ENCODE assay signal across 8 cellular contexts in the genomic region with DNA sequence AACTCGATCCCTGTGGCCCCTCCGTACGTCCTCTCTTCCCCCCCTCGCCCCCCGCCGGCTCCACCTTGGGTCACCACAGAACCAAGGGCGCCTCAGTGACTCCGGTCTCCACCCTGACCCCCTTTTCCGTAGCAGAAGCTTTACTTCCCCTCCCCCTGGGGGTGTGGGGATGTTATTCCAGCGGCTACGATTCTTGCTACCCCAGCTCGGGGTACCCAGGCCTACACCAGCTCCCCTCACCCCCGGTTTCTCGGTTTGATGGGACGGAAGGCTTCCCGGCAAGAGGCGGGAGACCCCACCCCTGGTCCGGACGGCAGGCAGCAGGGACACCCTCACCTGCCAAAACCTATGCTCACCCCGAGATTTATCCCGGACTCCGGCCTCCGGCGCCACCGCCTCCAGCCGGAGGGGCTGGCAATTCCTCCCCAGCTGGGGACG. TPM values are rescaled to one million over a fixed set of nuclear protein-coding genes. Genes with fewer than 3 reads are reported as not detected.
DNase-seq lines count a peak whose midpoint lies in the region; ATAC-seq, FAIRE-seq and TF ChIP-seq lines count a peak whose summit lies in the region.
"Had no signal": no experiment of that assay in that cellular context is flagged by ENCODE, and none has a peak within 500 bp of the region (broad histone marks: within the 10 kb centered on the region; RNA-seq: fewer than 3 reads in every experiment).

No MANE protein-coding gene starts in this region.

- FAIRE-seq in kidney (lab: Jason Lieb, UNC) = no peak
- FAIRE-seq: endometrium had no signal

- no peak overlapping the region for H3K27ac Mint-ChIP-seq in activated naive CD8-positive, alpha-beta T cell
- H3K27ac Mint-ChIP-seq in stimulated activated naive CD8-positive, alpha-beta T cell treated with anti-CD3 and anti-CD28 coated beads, Interleukin-15, amount 100 ng/mL, for 72 hours = peak overlapping the region in 1 of 2 donors; percentile 40

- no peak overlapping the region; the same call in 1 of the 2 replicates for H3K9ac ChIP-seq in HUES48 (ENCODE audit: low read depth, low read length)
- H3K9ac ChIP-seq in kidney (ENCODE audit: low read length in 2 of 2) = peak overlapping the region; percentile 43 to 78

- no peak for TF ChIP-seq CTCF in kidney (IDR thresholded peaks at IDR 0.05; ENCODE audit: borderline replicate concordance, extremely low read depth, insufficient read depth)

- intact Hi-C loops in kidney (cut with DNase I) = no loop called here

- DNase-seq in kidney (no peak), KBM-7 (no peak)
- no peak for DNase-seq in stimulated activated naive CD8-positive, alpha-beta T cell treated with anti-CD3 and anti-CD28 coated beads, Interleukin-15, amount 100 ng/mL, for 72 hours

- peaks cover 4% of the 10 kb centered on the region; the same call in 1 of the 2 replicates for H3K36me3 ChIP-seq in HUES48 (ENCODE audit: control insufficient read depth, insufficient read depth, low read length)
- no peaks in the 10 kb centered on the region for H3K36me3 ChIP-seq in kidney (ENCODE audit: control insufficient read depth in 1 of 2, insufficient read depth in 2 of 2, low read length in 2 of 2)

- peak overlapping the region; percentile 75 for H3K4me3 Mint-ChIP-seq in activated naive CD8-positive, alpha-beta T cell
- H3K4me3 Mint-ChIP-seq in stimulated activated naive CD8-positive, alpha-beta T cell treated with anti-CD3 and anti-CD28 coated beads, Interleukin-15, amount 100 ng/mL, for 72 hours = peak overlapping the region; percentile 52 to 67

- no peaks in the 10 kb centered on the region for H3K27me3 Mint-ChIP-seq in activated naive CD8-positive, alpha-beta T cell
- H3K27me3 Mint-ChIP-seq in stimulated activated naive CD8-positive, alpha-beta T cell treated with anti-CD3 and anti-CD28 coated beads, Interleukin-15, amount 100 ng/mL, for 72 hours = peaks cover 15% of the 10 kb centered on the region

- H3K4me3 ChIP-seq in HUES48 (ENCODE audit: low read depth, low read length) (peak overlapping the region; percentile 81), kidney (ENCODE audit: low read length in 2 of 2) (peak overlapping the region; percentile 64 to 66)

- no peak overlapping the region for H3K27ac ChIP-seq in HUES48 (ENCODE audit: low read depth, low read length)
- H3K27ac ChIP-seq in kidney (ENCODE audit: low read depth in 2 of 2, low read length in 2 of 2) = peak overlapping the region; percentile 32 to 60

- H3K4me1 ChIP-seq in HUES48 (ENCODE audit: control insufficient read depth, insufficient read depth, low read length) (peaks cover 44% of the 10 kb centered on the region), kidney (ENCODE audit: control insufficient read depth in 1 of 2, insufficient read depth in 1 of 2, low read depth in 1 of 2, low read length in 2 of 2) (peaks cover 0 to 9% of the 10 kb centered on the region in 2 donors)

- H3K9me3 ChIP-seq in HUES48 (ENCODE audit: control insufficient read depth, insufficient read depth, low read length) = no peaks in the 10 kb centered on the region
- no peaks in the 10 kb centered on the region for H3K9me3 ChIP-seq in kidney (ENCODE audit: control insufficient read depth in 1 of 2, low read length in 2 of 2)

- peaks cover 12% of the 10 kb centered on the region; the same call in 1 of the 2 replicates for H3K27me3 ChIP-seq in HUES48 (ENCODE audit: control insufficient read depth, insufficient read depth, low read length)

- H3K4me1 Mint-ChIP-seq in activated naive CD8-positive, alpha-beta T cell (ENCODE audit: low read depth) = peaks cover 8% of the 10 kb centered on the region
- H3K4me1 Mint-ChIP-seq in stimulated activated naive CD8-positive, alpha-beta T cell treated with anti-CD3 and anti-CD28 coated beads, Interleukin-15, amount 100 ng/mL, for 72 hours = peaks cover 44% of the 10 kb centered on the region

- ATAC-seq in stimulated activated naive CD8-positive, alpha-beta T cell treated with anti-CD3 and anti-CD28 coated beads, Interleukin-15, amount 100 ng/mL, for 72 hours = peak; percentile 15
- ATAC-seq in HG03378 (IDR thresholded peaks at IDR 0.05; ENCODE audit: unreplicated experiment) (no peak), GM21381 (IDR thresholded peaks at IDR 0.05; ENCODE audit: unreplicated experiment) (no peak)

- H3K36me3 Mint-ChIP-seq in activated naive CD8-positive, alpha-beta T cell = peaks cover 2% of the 10 kb centered on the region

- H3K9me3 Mint-ChIP-seq in activated naive CD8-positive, alpha-beta T cell (ENCODE audit: low read depth) = no peaks in the 10 kb centered on the region
- H3K9me3 Mint-ChIP-seq in stimulated activated naive CD8-positive, alpha-beta T cell treated with anti-CD3 and anti-CD28 coated beads, Interleukin-15, amount 100 ng/mL, for 72 hours = no peaks in the 10 kb centered on the region

- in situ Hi-C loops in KBM-7 (cut with MboI; ENCODE audit: low pct_unique_long_range_greater_than_20kb, low sequenced_read_pairs) = no loop called here

RNA-seq across cellular contexts. Expression of a gene that starts 0.7 kb away (rescaled TPM):
- total RNA-seq in kidney = 18.3 TPM
- polyA plus RNA-seq in kidney (ENCODE audit: insufficient read depth, low read depth, low replicate concordance) = 21.7 TPM

RNA-seq across cellular contexts. Expression of a gene that starts 15.2 kb away (rescaled TPM):
- total RNA-seq in kidney = 15.0 TPM
- polyA plus RNA-seq in kidney (ENCODE audit: insufficient read depth, low read depth, low replicate concordance) = 13.6 TPM

RNA-seq across cellular contexts. Expression of a gene that starts 28.9 kb away (rescaled TPM):
- total RNA-seq in kidney = 8.4 TPM
- 60.0 TPM for polyA plus RNA-seq in kidney (ENCODE audit: insufficient read depth, low read depth, low replicate concordance)

RNA-seq across cellular contexts. Expression of a gene that starts 57.2 kb away (rescaled TPM):
- total RNA-seq in kidney = 70.4 TPM
- 41.0 TPM for polyA plus RNA-seq in kidney (ENCODE audit: insufficient read depth, low read depth, low replicate concordance)
